In the genomic region with DNA sequence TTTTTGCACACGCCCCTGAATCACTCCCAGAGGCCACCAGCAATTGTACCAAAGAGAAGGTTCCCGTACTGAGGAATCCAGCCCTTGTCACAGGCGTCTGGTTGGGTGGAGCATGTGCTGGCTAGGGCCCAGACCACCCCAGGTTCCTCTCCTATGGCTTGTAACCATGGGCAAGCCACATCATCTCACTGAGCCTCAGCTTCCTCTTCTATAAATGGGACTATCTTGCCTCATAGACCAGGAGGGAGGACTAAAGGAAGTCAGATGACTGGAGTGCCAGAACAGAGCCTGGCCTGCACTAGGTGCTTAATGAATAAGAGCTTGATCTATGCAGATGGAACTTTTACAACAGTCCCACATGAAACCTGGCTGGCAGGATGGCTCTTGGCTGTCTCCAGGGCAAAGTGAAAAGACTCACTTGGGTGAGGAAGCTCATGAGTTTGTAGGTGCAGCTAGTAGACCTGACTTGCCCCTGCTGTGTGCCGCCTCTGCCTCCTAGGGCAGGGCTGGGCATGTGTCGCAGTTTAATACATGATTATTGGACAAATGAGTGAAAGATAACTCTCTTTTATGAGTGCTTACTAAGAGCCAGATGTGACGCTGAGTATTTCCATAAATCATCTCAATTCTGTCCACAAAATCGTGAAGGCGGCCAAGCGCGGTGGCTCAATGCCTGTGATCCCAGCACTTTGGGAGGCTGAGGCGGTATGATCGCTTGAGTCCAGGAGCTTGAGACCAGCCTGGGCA, we compare ENCODE assay signal across 9 cellular contexts. TPM values are rescaled to one million over a fixed set of nuclear protein-coding genes. Genes with fewer than 3 reads are reported as not detected.
DNase-seq lines count a peak whose midpoint lies in the region; ATAC-seq and TF ChIP-seq lines count a peak whose summit lies in the region.
"Had no signal": no experiment of that assay in that cellular context is flagged by ENCODE, and none has a peak within 500 bp of the region (broad histone marks: within the 10 kb centered on the region; RNA-seq: fewer than 3 reads in every experiment).

No MANE protein-coding gene starts in this region.

- DNase-seq in GF-D8 (lab: John Stamatoyannopoulos, UW) (peak; percentile 77), SIG-M5 (lab: John Stamatoyannopoulos, UW) (peak; percentile 55), head of caudate nucleus (peak in 24 of 42 donors; percentile 31 to 74 (median 48)), prostate gland (ENCODE audit: low spot score) (peak; percentile 82), NCI-H128 (lab: John Stamatoyannopoulos, UW; ENCODE audit: unreplicated experiment) (no peak), erythroblast (lab: John Stamatoyannopoulos, UW) (no peak)
- DNase-seq in effector CD4-positive, alpha-beta T cell: no peak
- DNase-seq: kidney had no signal

- TF ChIP-seq CTCF in prostate gland (IDR thresholded peaks at IDR 0.05): peak in 1 of 4 experiments; percentile 7

- ATAC-seq in GM18907 (IDR thresholded peaks at IDR 0.05; ENCODE audit: unreplicated experiment): no peak

- H3K36me3 ChIP-seq in prostate gland: no peaks in the 10 kb centered on the region

- WGBS in prostate gland: 21% methylated on average over 12 of the region's 12 CpGs

- H3K27ac ChIP-seq in prostate gland: peak overlapping the region; percentile 74 to 81

- no peaks in the 10 kb centered on the region for H3K9me3 ChIP-seq in prostate gland

- TF ChIP-seq POLR2A in prostate gland (IDR thresholded peaks at IDR 0.05) (peak; percentile 23), erythroblast (IDR thresholded peaks at IDR 0.05; ENCODE audit: low read length) (no peak)

- intact Hi-C loops in head of caudate nucleus (cut with DNase I): no loop called here
- intact Hi-C loops in prostate gland (cut with DNase I): loop anchor here (10.0 kb wide), 1 partner anchor 269 kb away; no protein-coding TSS in a partner anchor

- H3K4me1 ChIP-seq in prostate gland (replicated peaks): peaks cover 2% of the 10 kb centered on the region

- H3K4me3 ChIP-seq in prostate gland: no peak overlapping the region

- H3K27me3 ChIP-seq in prostate gland (replicated peaks; ENCODE audit: insufficient read depth): no peaks in the 10 kb centered on the region

RNA-seq across cellular contexts. Expression of gene CTSH, which starts 29.3 kb away (rescaled TPM):
- 100 to 1,000 TPM; 257 to 415 TPM for total RNA-seq in prostate gland

RNA-seq across cellular contexts. Expression of gene MORF4L1, which starts 42.8 kb away (rescaled TPM):
- 100 to 1,000 TPM; 151 to 304 TPM for total RNA-seq in prostate gland

Comparison
In these comparisons a context has a peak if more than half of its experiments do, and no peak if none do; other contexts are left out.
1. DNase-seq: peak in GF-D8 (single experiment), SIG-M5 (single experiment), head of caudate nucleus (24 of 42) and prostate gland (single experiment); none in NCI-H128 (single experiment), effector CD4-positive, alpha-beta T cell (single experiment) and erythroblast (0 of 2).